9 cellular contexts compared by ENCODE assay signal in genomic region chr18:34729264-34729663, GRCh38. TPM values are rescaled to one million over a fixed set of nuclear protein-coding genes. Genes with fewer than 3 reads are reported as not detected.
A peak's percentile ranks its signal among the peaks of the same experiment; 100 is the strongest.
DNase-seq lines count a peak whose midpoint lies in the region; ATAC-seq, FAIRE-seq and TF ChIP-seq lines count a peak whose summit lies in the region.
"Had no signal": no experiment of that assay in that cellular context is flagged by ENCODE, and none has a peak within 500 bp of the region (broad histone marks: within the 10 kb centered on the region; RNA-seq: fewer than 3 reads in every experiment).

No MANE protein-coding gene starts in this region.

- no peak overlapping the region for H3K27ac Mint-ChIP-seq in activated CD8-positive, alpha-beta T cell treated with anti-CD3 and anti-CD28 coated beads for 36 hours
- no peak overlapping the region for H3K27ac Mint-ChIP-seq in activated CD8-positive, alpha-beta T cell treated with anti-CD3 and anti-CD28 coated beads, Interleukin-2, amount 10 ng/mL, durations not matched to agents 7 days and 5 days
- H3K27ac Mint-ChIP-seq: activated naive CD4-positive, alpha-beta T cell treated with anti-CD3 and anti-CD28 coated beads, Interleukin-2, amount 50 U/mL, for 24 hours had no signal

- no peaks in the 10 kb centered on the region for H3K4me1 ChIP-seq in adrenal gland (replicated peaks in 1 of 2)

- no peak overlapping the region for H3K4me3 ChIP-seq in adrenal gland

- no peaks in the 10 kb centered on the region for H3K36me3 ChIP-seq in adrenal gland (replicated peaks in 1 of 2)

- H3K27me3 Mint-ChIP-seq in activated CD8-positive, alpha-beta T cell treated with anti-CD3 and anti-CD28 coated beads for 36 hours = peaks cover 7% of the 10 kb centered on the region
- H3K27me3 Mint-ChIP-seq in activated CD8-positive, alpha-beta T cell treated with anti-CD3 and anti-CD28 coated beads, Interleukin-2, amount 10 ng/mL, durations not matched to agents 7 days and 5 days (ENCODE audit: low read depth) = no peaks in the 10 kb centered on the region

- H3K4me1 Mint-ChIP-seq in activated CD8-positive, alpha-beta T cell treated with anti-CD3 and anti-CD28 coated beads for 36 hours (ENCODE audit: low read depth) = peaks cover 2% of the 10 kb centered on the region
- no peaks in the 10 kb centered on the region for H3K4me1 Mint-ChIP-seq in activated CD8-positive, alpha-beta T cell treated with anti-CD3 and anti-CD28 coated beads, Interleukin-2, amount 10 ng/mL, durations not matched to agents 7 days and 5 days (ENCODE audit: low read depth)
- H3K4me1 Mint-ChIP-seq: activated naive CD4-positive, alpha-beta T cell treated with anti-CD3 and anti-CD28 coated beads, Interleukin-2, amount 50 U/mL, for 24 hours had no signal

- DNase-seq in activated CD8-positive, alpha-beta T cell treated with anti-CD3 and anti-CD28 coated beads for 36 hours = peak; percentile 9
- DNase-seq in activated CD8-positive, alpha-beta T cell treated with anti-CD3 and anti-CD28 coated beads, Interleukin-2, amount 10 ng/mL, durations not matched to agents 7 days and 5 days = no peak
- peak in 3 of 7 donors; percentile 12 to 30 (median 13) for DNase-seq in adrenal gland
- DNase-seq in stimulated activated CD4-positive, alpha-beta T cell treated with anti-CD3 and anti-CD28 coated beads, Interleukin-12 subunit alpha, Interleukin-12 subunit beta, amount 100 ng/mL, for 4 hours = no peak

- 36 to 51% (median 39%) methylated on average over 2 of the region's 2 CpGs for WGBS in adrenal gland, 4 donors

- no peaks in the 10 kb centered on the region for H3K9me3 ChIP-seq in adrenal gland (replicated peaks in 1 of 3)

- H3K9me3 Mint-ChIP-seq in activated CD8-positive, alpha-beta T cell treated with anti-CD3 and anti-CD28 coated beads for 36 hours = peaks cover 2% of the 10 kb centered on the region
- H3K9me3 Mint-ChIP-seq in activated CD8-positive, alpha-beta T cell treated with anti-CD3 and anti-CD28 coated beads, Interleukin-2, amount 10 ng/mL, durations not matched to agents 7 days and 5 days (ENCODE audit: insufficient read depth) = no peaks in the 10 kb centered on the region
- H3K9me3 Mint-ChIP-seq: activated naive CD4-positive, alpha-beta T cell treated with anti-CD3 and anti-CD28 coated beads, Interleukin-2, amount 50 U/mL, for 24 hours had no signal

- FAIRE-seq in islet of Langerhans (lab: Jason Lieb, UNC) = peak; percentile 24

- no peak overlapping the region for H3K4me3 Mint-ChIP-seq in activated CD8-positive, alpha-beta T cell treated with anti-CD3 and anti-CD28 coated beads for 36 hours
- H3K4me3 Mint-ChIP-seq in activated CD8-positive, alpha-beta T cell treated with anti-CD3 and anti-CD28 coated beads, Interleukin-2, amount 10 ng/mL, durations not matched to agents 7 days and 5 days = no peak overlapping the region
- H3K4me3 Mint-ChIP-seq: activated naive CD4-positive, alpha-beta T cell treated with anti-CD3 and anti-CD28 coated beads, Interleukin-2, amount 50 U/mL, for 24 hours had no signal

- CTCF ChIA-PET in activated CD8-positive, alpha-beta T cell treated with anti-CD3 and anti-CD28 coated beads for 36 hours (lab: Charles Lee) = interaction anchor here (0.7 to 3.8 kb wide), 7 partner anchors 8 to 68 kb away, joined by 3 to 15 read pairs (median 3); no protein-coding TSS in a partner anchor
- CTCF ChIA-PET in activated CD8-positive, alpha-beta T cell treated with anti-CD3 and anti-CD28 coated beads, Interleukin-2, amount 10 ng/mL, durations not matched to agents 7 days and 5 days (lab: Charles Lee) = interaction anchor here (0.6 to 1.5 kb wide), 5 partner anchors 8 to 703 kb away, joined by 3 to 6 read pairs (median 4); no protein-coding TSS in a partner anchor

- TF ChIP-seq POLR2A in adrenal gland (IDR thresholded peaks at IDR 0.05) = no peak

- ATAC-seq in activated CD8-positive, alpha-beta T cell treated with anti-CD3 and anti-CD28 coated beads for 36 hours = peak; percentile 20
- ATAC-seq in activated CD8-positive, alpha-beta T cell treated with anti-CD3 and anti-CD28 coated beads, Interleukin-2, amount 10 ng/mL, durations not matched to agents 7 days and 5 days = no peak
- ATAC-seq in HG03457 (IDR thresholded peaks at IDR 0.05; ENCODE audit: unreplicated experiment) (peak; percentile 77), GM21447 (IDR thresholded peaks at IDR 0.05; ENCODE audit: unreplicated experiment) (no peak), HG03097 (IDR thresholded peaks at IDR 0.05; ENCODE audit: low FRiP score, unreplicated experiment) (no peak)

- TF ChIP-seq CTCF in activated CD8-positive, alpha-beta T cell treated with anti-CD3 and anti-CD28 coated beads for 36 hours (IDR thresholded peaks at IDR 0.05) = peak; percentile 35
- peak; percentile 25 to 40 (median 35) for TF ChIP-seq CTCF in adrenal gland (IDR thresholded peaks at IDR 0.05)

- H3K27me3 ChIP-seq in adrenal gland = no peaks in the 10 kb centered on the region

- POLR2A ChIA-PET in activated CD8-positive, alpha-beta T cell treated with anti-CD3 and anti-CD28 coated beads for 36 hours (lab: Charles Lee) = no interaction called here
- POLR2A ChIA-PET in activated CD8-positive, alpha-beta T cell treated with anti-CD3 and anti-CD28 coated beads, Interleukin-2, amount 10 ng/mL, durations not matched to agents 7 days and 5 days (lab: Charles Lee) = no interaction called here

- H3K36me3 Mint-ChIP-seq in activated CD8-positive, alpha-beta T cell treated with anti-CD3 and anti-CD28 coated beads for 36 hours (ENCODE audit: low read depth) = no peaks in the 10 kb centered on the region
- H3K36me3 Mint-ChIP-seq in activated CD8-positive, alpha-beta T cell treated with anti-CD3 and anti-CD28 coated beads, Interleukin-2, amount 10 ng/mL, durations not matched to agents 7 days and 5 days (ENCODE audit: low read depth) = no peaks in the 10 kb centered on the region
- H3K36me3 Mint-ChIP-seq: activated naive CD4-positive, alpha-beta T cell treated with anti-CD3 and anti-CD28 coated beads, Interleukin-2, amount 50 U/mL, for 24 hours had no signal

- intact Hi-C loops in activated CD8-positive, alpha-beta T cell treated with anti-CD3 and anti-CD28 coated beads for 36 hours (cut with micrococcal nuclease) = no loop called here
- intact Hi-C loops in adrenal gland (cut with DNase I) = loop anchor here in 1 of 2 donors (10.0 kb wide), 1 partner anchor 56 kb away; no protein-coding TSS in a partner anchor

- H3K27ac ChIP-seq in adrenal gland = peak overlapping the region in 1 of 5 donors; percentile 47

RNA-seq across cellular contexts. Expression of gene DTNA, which starts 19.2 kb away (rescaled TPM):
- under 1 TPM; 0.40 to 0.41 TPM for total RNA-seq in activated CD8-positive, alpha-beta T cell treated with anti-CD3 and anti-CD28 coated beads for 36 hours
- total RNA-seq in activated CD8-positive, alpha-beta T cell treated with anti-CD3 and anti-CD28 coated beads, Interleukin-2, amount 10 ng/mL, durations not matched to agents 7 days and 5 days = not detected
- 10 to 100 TPM in 7 of 8 donors, 1 to 10 TPM in 1; 6.3 to 43.9 (median 22.5) TPM for total RNA-seq in adrenal gland
- polyA plus RNA-seq in adrenal gland = 10 to 100 TPM in 2 of 3 donors, 1 to 10 TPM in 1; 8.2 to 23.1 (median 14.8) TPM

Comparison
In these comparisons a context has a peak if more than half of its experiments do, and no peak if none do; other contexts are left out.
1. ATAC-seq: peak in activated CD8-positive, alpha-beta T cell treated with anti-CD3 and anti-CD28 coated beads for 36 hours (single experiment) and HG03457 (single experiment); none in activated CD8-positive, alpha-beta T cell treated with anti-CD3 and anti-CD28 coated beads, Interleukin-2, amount 10 ng/mL, durations not matched to agents 7 days and 5 days (single experiment), GM21447 (single experiment) and HG03097 (single experiment).
2. RNA of gene DTNA, which starts 19.2 kb away (total RNA-seq): 6.3 to 43.9 TPM in adrenal gland; 0.40 to 0.41 TPM in activated CD8-positive, alpha-beta T cell treated with anti-CD3 and anti-CD28 coated beads for 36 hours and not detected in activated CD8-positive, alpha-beta T cell treated with anti-CD3 and anti-CD28 coated beads, Interleukin-2, amount 10 ng/mL, durations not matched to agents 7 days and 5 days; every median in the first group is over 4 times any median in the second.